1 cellular context compared by ENCODE assay signal in genomic region chr16:20424129-20424866, GRCh38.
A peak's percentile ranks its signal among the peaks of the same experiment; 100 is the strongest.
TF ChIP-seq lines count a peak whose summit lies in the region.

No MANE protein-coding gene starts in this region.

TF ChIP-seq in HepG2, 621 proteins besides CTCF, POLR2A, EP300 and RAD21 (continued from another document and continues in another):
- TF ChIP-seq ZNF414 (CRISPR knock-in tag; IDR thresholded peaks at IDR 0.05): peak; percentile 75; the same call in 1 of the 2 replicates
- TF ChIP-seq ZBTB7B (CRISPR knock-in tag; IDR thresholded peaks at IDR 0.05): peak; percentile 88; the same call in 1 of the 2 replicates
- TF ChIP-seq ZNF230 (CRISPR knock-in tag; IDR thresholded peaks at IDR 0.05): 0 out of 2 replicates have a peak, but pooled peaks have one; percentile 71
- TF ChIP-seq DNMT3B (CRISPR knock-in tag; conservative IDR thresholded peaks at IDR 0.05): no peak
- TF ChIP-seq ZNF577 (CRISPR knock-in tag; IDR thresholded peaks at IDR 0.05; ENCODE audit: borderline replicate concordance, low read depth): no peak
- peak; percentile 64; the same call in 1 of the 2 replicates for TF ChIP-seq DPF2 (CRISPR knock-in tag; IDR thresholded peaks at IDR 0.05; ENCODE audit: borderline replicate concordance, low read depth)
- TF ChIP-seq KLF16 (CRISPR knock-in tag; IDR thresholded peaks at IDR 0.05): 0 out of 4 replicates have a peak, but pooled peaks of 1 of the 2 experiments have one; percentile 43
- peak; percentile 56; the same call in 1 of the 2 replicates for TF ChIP-seq HOXA9 (CRISPR knock-in tag; IDR thresholded peaks at IDR 0.05; ENCODE audit: borderline replicate concordance)
- TF ChIP-seq ZSCAN21 (CRISPR knock-in tag; IDR thresholded peaks at IDR 0.05; ENCODE audit: borderline replicate concordance): 0 out of 2 replicates have a peak, but pooled peaks have one; percentile 37
- peak; percentile 98 for TF ChIP-seq MIER2 (CRISPR knock-in tag; IDR thresholded peaks at IDR 0.05)
- peak; percentile 82; the same call in 1 of the 2 replicates for TF ChIP-seq ARNTL (CRISPR knock-in tag; IDR thresholded peaks at IDR 0.05)
- no peak for TF ChIP-seq EED (CRISPR knock-in tag; IDR thresholded peaks at IDR 0.05)
- TF ChIP-seq ELF4 (CRISPR knock-in tag; IDR thresholded peaks at IDR 0.05; ENCODE audit: borderline replicate concordance): peak; percentile 59; the same call in 1 of the 2 replicates
- no peak for TF ChIP-seq CERS6 (CRISPR knock-in tag; IDR thresholded peaks at IDR 0.05)
- 0 out of 2 replicates have a peak, but pooled peaks have one; percentile 41 for TF ChIP-seq ZNF766 (CRISPR knock-in tag; IDR thresholded peaks at IDR 0.05; ENCODE audit: borderline replicate concordance)
- TF ChIP-seq MYNN (CRISPR knock-in tag; IDR thresholded peaks at IDR 0.05; ENCODE audit: low read depth): 0 out of 2 replicates have a peak, but pooled peaks have one; percentile 86
- TF ChIP-seq CENPBD1 (CRISPR knock-in tag; IDR thresholded peaks at IDR 0.05; ENCODE audit: borderline replicate concordance, low read depth): no peak
- peak; percentile 39; the same call in 1 of the 2 replicates for TF ChIP-seq YEATS2 (CRISPR knock-in tag; IDR thresholded peaks at IDR 0.05; ENCODE audit: borderline replicate concordance)
- TF ChIP-seq ZNF788 (CRISPR knock-in tag; IDR thresholded peaks at IDR 0.05; ENCODE audit: borderline replicate concordance): peak; percentile 78; the same call in 1 of the 2 replicates
- peak; percentile 90 for TF ChIP-seq ZNF781 (CRISPR knock-in tag; IDR thresholded peaks at IDR 0.05; ENCODE audit: borderline replicate concordance, not compliant biosample characterization)
- TF ChIP-seq REXO4 (CRISPR knock-in tag; IDR thresholded peaks at IDR 0.05; ENCODE audit: borderline replicate concordance): no peak
- no peak for TF ChIP-seq ARID2 (CRISPR knock-in tag; IDR thresholded peaks at IDR 0.05; ENCODE audit: borderline replicate concordance)
- TF ChIP-seq RFX1 (IDR thresholded peaks at IDR 0.05): no peak
- TF ChIP-seq MED8 (CRISPR knock-in tag; IDR thresholded peaks at IDR 0.05; ENCODE audit: insufficient replicate concordance): no peak
- TF ChIP-seq ZNF687 (CRISPR knock-in tag; IDR thresholded peaks at IDR 0.05): no peak
- TF ChIP-seq REST (IDR thresholded peaks at IDR 0.05; ENCODE audit: borderline replicate concordance in 1 of 2, low read depth in 1 of 2, low read length in 2 of 2): peak; percentile 54 to 94
- TF ChIP-seq ELF3 (CRISPR knock-in tag; IDR thresholded peaks at IDR 0.05): peak; percentile 79
- TF ChIP-seq MEIS2 (CRISPR knock-in tag; IDR thresholded peaks at IDR 0.05): peak; percentile 89
- peak; percentile 73 for TF ChIP-seq BORCS8-MEF2B (CRISPR knock-in tag; IDR thresholded peaks at IDR 0.05)
- no peak for TF ChIP-seq ZNF34 (CRISPR knock-in tag; IDR thresholded peaks at IDR 0.05; ENCODE audit: borderline replicate concordance)
- peak; percentile 89; the same call in 1 of the 2 replicates for TF ChIP-seq ZNF280D (CRISPR knock-in tag; IDR thresholded peaks at IDR 0.05)
- TF ChIP-seq HDAC1 (CRISPR knock-in tag; IDR thresholded peaks at IDR 0.05): peak; percentile 82
- TF ChIP-seq ZNF800 (CRISPR knock-in tag; IDR thresholded peaks at IDR 0.05): 0 out of 2 replicates have a peak, but pooled peaks have one; percentile 46
- TF ChIP-seq ZNF557 (CRISPR knock-in tag; IDR thresholded peaks at IDR 0.05): peak; percentile 27; the same call in 1 of the 2 replicates
- peak; percentile 43; the same call in 1 of the 2 replicates for TF ChIP-seq ZNF12 (CRISPR knock-in tag; IDR thresholded peaks at IDR 0.05)
- peak; percentile 70; the same call in 1 of the 2 replicates for TF ChIP-seq ZNF589 (CRISPR knock-in tag; conservative IDR thresholded peaks at IDR 0.05)
- no peak for TF ChIP-seq NFAT5 (CRISPR knock-in tag; IDR thresholded peaks at IDR 0.05)
- no peak for TF ChIP-seq RELA (CRISPR knock-in tag; IDR thresholded peaks at IDR 0.05)
- TF ChIP-seq ZKSCAN5 (CRISPR knock-in tag; IDR thresholded peaks at IDR 0.05): no peak
- TF ChIP-seq MXD4 (CRISPR knock-in tag; IDR thresholded peaks at IDR 0.05): no peak; the same call in 1 of the 2 replicates
- peak; percentile 84 for TF ChIP-seq KDM6A (CRISPR knock-in tag; IDR thresholded peaks at IDR 0.05; ENCODE audit: low read depth)
